ENCODE assay signal across 8 cellular contexts in genomic region chr3:13073042-13073906, GRCh38. TPM values are rescaled to one million over a fixed set of nuclear protein-coding genes. Genes with fewer than 3 reads are reported as not detected.
DNase-seq lines count a peak whose midpoint lies in the region; ATAC-seq and TF ChIP-seq lines count a peak whose summit lies in the region.

Gene IQSEC1, minus strand, starts transcription at chr3:13073429. Its CDS starts 415 bp downstream, at chr3:13073014.

- H3K27me3 ChIP-seq in OCI-LY3 (ENCODE audit: low read depth, low read length) (peaks cover 56% of the 10 kb centered on the region), left ventricle myocardium inferior (ENCODE audit: low read depth) (peaks cover 30% of the 10 kb centered on the region), upper lobe of right lung (peaks cover 30% of the 10 kb centered on the region)

- no peaks in the 10 kb centered on the region for H3K79me2 ChIP-seq in OCI-LY3 (ENCODE audit: low read length)

- H3K27ac ChIP-seq in OCI-LY3 (ENCODE audit: low read length) (no peak within 1 kb of the TSS), left ventricle myocardium inferior (replicated peaks) (peak within 1 kb of the TSS; percentile 75), upper lobe of right lung (no peak within 1 kb of the TSS)

- DNase-seq in GM13976 (ENCODE audit: low spot score) (peak; percentile 92), left ventricle myocardium inferior (peak; percentile 62), renal cortical epithelial cell (ENCODE audit: low read depth) (no peak), upper lobe of right lung (peak; percentile 71), SKM-1 treated with dmso at 0.1 percent for 144 hours (lab: John Stamatoyannopoulos, UW; ENCODE audit: unreplicated experiment) (no peak)
- DNase-seq in activated naive CD4-positive, alpha-beta T cell treated with anti-CD3 and anti-CD28 coated beads for 36 hours: peak; percentile 73

- H3K4me3 Mint-ChIP-seq in activated naive CD4-positive, alpha-beta T cell treated with anti-CD3 and anti-CD28 coated beads for 36 hours: peak within 1 kb of the TSS; percentile 72

- H4K20me1 ChIP-seq in OCI-LY3 (ENCODE audit: insufficient read depth, low read length): no peaks in the 10 kb centered on the region

- no peaks in the 10 kb centered on the region for H3K36me3 ChIP-seq in OCI-LY3 (replicated peaks; ENCODE audit: low read depth, low read length)
- H3K36me3 ChIP-seq in left ventricle myocardium inferior: no peaks in the 10 kb centered on the region
- no peaks in the 10 kb centered on the region for H3K36me3 ChIP-seq in upper lobe of right lung

- no peaks in the 10 kb centered on the region for H3K36me3 Mint-ChIP-seq in activated naive CD4-positive, alpha-beta T cell treated with anti-CD3 and anti-CD28 coated beads for 36 hours (ENCODE audit: low read depth)

- H3K9me3 ChIP-seq in OCI-LY3 (ENCODE audit: insufficient read depth, low read length): no peaks in the 10 kb centered on the region
- H3K9me3 ChIP-seq in left ventricle myocardium inferior (replicated peaks): no peaks in the 10 kb centered on the region
- no peaks in the 10 kb centered on the region for H3K9me3 ChIP-seq in upper lobe of right lung

- CTCF ChIA-PET in activated naive CD4-positive, alpha-beta T cell treated with anti-CD3 and anti-CD28 coated beads for 36 hours (lab: Charles Lee): interaction anchor here (0.6 kb wide), 1 partner anchor 18 kb away, joined by 3 read pairs; no protein-coding TSS in a partner anchor

- peak within 1 kb of the TSS; percentile 37 for H3K9ac ChIP-seq in OCI-LY3 (ENCODE audit: low read length)

- ATAC-seq in HG02678 (IDR thresholded peaks at IDR 0.05; ENCODE audit: unreplicated experiment) (peak; percentile 58), upper lobe of right lung (peak; percentile 46)

- no peaks in the 10 kb centered on the region for H3K9me3 Mint-ChIP-seq in activated naive CD4-positive, alpha-beta T cell treated with anti-CD3 and anti-CD28 coated beads for 36 hours

- TF ChIP-seq CTCF in GM13976 (IDR thresholded peaks at IDR 0.05; ENCODE audit: borderline replicate concordance, control extremely low read depth, extremely low read depth, insufficient read depth, missing control alignments): no peak
- TF ChIP-seq CTCF in OCI-LY3 (IDR thresholded peaks at IDR 0.05; ENCODE audit: low read depth, low read length): no peak
- TF ChIP-seq CTCF in left ventricle myocardium inferior (IDR thresholded peaks at IDR 0.05; ENCODE audit: borderline replicate concordance): no peak
- no peak for TF ChIP-seq CTCF in upper lobe of right lung (IDR thresholded peaks at IDR 0.05)

- peaks cover 23% of the 10 kb centered on the region for H3K4me1 Mint-ChIP-seq in activated naive CD4-positive, alpha-beta T cell treated with anti-CD3 and anti-CD28 coated beads for 36 hours (ENCODE audit: low read depth)

- H2AFZ ChIP-seq in OCI-LY3 (ENCODE audit: low read depth, low read length): peak within 1 kb of the TSS; percentile 63; the same call in 1 of the 2 replicates

- no peak within 1 kb of the TSS for H3K27ac Mint-ChIP-seq in activated naive CD4-positive, alpha-beta T cell treated with anti-CD3 and anti-CD28 coated beads for 36 hours

- intact Hi-C loops in activated naive CD4-positive, alpha-beta T cell treated with anti-CD3 and anti-CD28 coated beads for 36 hours (cut with micrococcal nuclease): no loop called here
- intact Hi-C loops in left ventricle myocardium inferior (cut with micrococcal nuclease) (no loop called here), upper lobe of right lung (cut with DNase I) (no loop called here)

- H3K4me2 ChIP-seq in OCI-LY3 (ENCODE audit: low read length): peak within 1 kb of the TSS; percentile 93

- H3K4me3 ChIP-seq in OCI-LY3 (ENCODE audit: low read length) (peak within 1 kb of the TSS; percentile 70), left ventricle myocardium inferior (peak within 1 kb of the TSS; percentile 59), upper lobe of right lung (no peak within 1 kb of the TSS)

- peaks cover 16% of the 10 kb centered on the region for H3K27me3 Mint-ChIP-seq in activated naive CD4-positive, alpha-beta T cell treated with anti-CD3 and anti-CD28 coated beads for 36 hours (ENCODE audit: low read depth)

- H3K4me1 ChIP-seq in OCI-LY3 (ENCODE audit: low read length) (peaks cover 41% of the 10 kb centered on the region), left ventricle myocardium inferior (peaks cover 40% of the 10 kb centered on the region), upper lobe of right lung (peaks cover 4% of the 10 kb centered on the region)

- in situ Hi-C loops in GM13976 (cut with MboI; ENCODE audit: low sequenced_read_pairs, unreplicated experiment): no loop called here

RNA-seq across cellular contexts. Expression of gene IQSEC1, which starts in this region (rescaled TPM):
- total RNA-seq in activated naive CD4-positive, alpha-beta T cell treated with anti-CD3 and anti-CD28 coated beads for 36 hours: 10 to 100 TPM; 38.6 to 39.3 TPM
- total RNA-seq in left ventricle myocardium inferior (78.6 TPM), renal cortical epithelial cell (5.9 and 23.8 TPM in 2 replicates), upper lobe of right lung (61.6 TPM)

Comparison
In these comparisons a context has a peak if more than half of its experiments do, and no peak if none do; other contexts are left out.
1. DNase-seq: peak in GM13976 (single experiment), activated naive CD4-positive, alpha-beta T cell treated with anti-CD3 and anti-CD28 coated beads for 36 hours (single experiment), left ventricle myocardium inferior (single experiment) and upper lobe of right lung (single experiment); none in renal cortical epithelial cell (single experiment) and SKM-1 treated with dmso at 0.1 percent for 144 hours (single experiment).